22 cellular contexts compared by ENCODE assay signal in the genomic region with DNA sequence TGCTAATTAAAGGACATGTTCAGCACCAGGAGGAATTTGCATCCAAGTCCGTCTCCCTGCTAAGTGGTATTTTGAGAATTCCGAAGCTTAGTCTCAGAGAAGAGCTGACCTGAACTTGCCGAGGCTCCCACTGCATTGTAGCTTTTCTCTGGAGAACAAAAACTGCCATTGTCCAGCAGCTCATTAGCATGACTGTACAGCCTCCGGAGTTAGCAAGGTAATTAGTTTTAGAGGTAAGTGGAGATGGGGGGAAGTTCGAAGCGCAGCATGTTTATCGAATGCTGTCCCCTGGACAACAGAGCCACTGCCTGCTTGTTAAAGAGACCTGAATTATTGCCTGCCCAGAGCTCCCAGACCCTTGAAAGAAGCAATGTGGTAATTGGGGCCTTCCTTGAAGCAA.
A peak's percentile ranks its signal among the peaks of the same experiment; 100 is the strongest.
DNase-seq lines count a peak whose midpoint lies in the region; ATAC-seq and TF ChIP-seq lines count a peak whose summit lies in the region.
"Had no signal": no experiment of that assay in that cellular context is flagged by ENCODE, and none has a peak within 500 bp of the region (broad histone marks: within the 10 kb centered on the region; RNA-seq: fewer than 3 reads in every experiment).

No MANE protein-coding gene starts in this region.

- no peak for TF ChIP-seq POLR2A in upper lobe of left lung (IDR thresholded peaks at IDR 0.05)

- ATAC-seq in GM19395 (IDR thresholded peaks at IDR 0.05; ENCODE audit: unreplicated experiment) (no peak), GM21515 (IDR thresholded peaks at IDR 0.05; ENCODE audit: unreplicated experiment) (no peak), upper lobe of left lung (ENCODE audit: low FRiP score in 2 of 2) (no peak), omental fat pad (ENCODE audit: low FRiP score) (no peak)
- ATAC-seq: A549; gastroesophageal sphincter; HepG2; natural killer cell treated with Interleukin-12 subunit alpha and Interleukin-12 subunit beta and Interleukin-15 and Interleukin-18, amount 100 ng/mL, for 72 hours had no signal

- no peak for TF ChIP-seq EP300 in upper lobe of left lung (IDR thresholded peaks at IDR 0.05)

- 1 to 3% methylated on average over 7 of the region's 7 CpGs for WGBS in ectodermal cell, 2 experiments
- WGBS in mesodermal cell (ENCODE audit: insufficient coverage in 2 of 2), 2 experiments = 11 to 28% methylated on average over 6 to 7 of the region's 7 CpGs
- WGBS in upper lobe of left lung, 2 donors = 69 to 72% methylated on average over 7 of the region's 7 CpGs

- DNase-seq in Ammon's horn (ENCODE audit: low spot score) = peak; percentile 42
- peak; percentile 75 for DNase-seq in NCI-H2227 treated with DMSO at 0.1 percent for 48 hours (lab: John Stamatoyannopoulos, UW)
- DNase-seq in upper lobe of left lung = no peak
- no peak for DNase-seq in omental fat pad (ENCODE audit: low spot score)
- DNase-seq: activated B cell treated with CpG ODN at 0.5 μM for 24 hours; activated CD8-positive, alpha-beta memory T cell treated with anti-CD3 and anti-CD28 coated beads for 24 hours; activated naive CD8-positive, alpha-beta T cell treated with anti-CD3 and anti-CD28 coated beads for 36 hours; erythroblast; mesenchymal stem cell; NCI-H2029 treated with DMSO at 0.1 percent for 48 hours; NCI-H524 treated with DMSO at 0.1 percent for 48 hours; testis had no signal

- H3K27me3 ChIP-seq in ectodermal cell (ENCODE audit: control insufficient read depth, insufficient read depth, low read length, poor library complexity, severe bottlenecking) = peaks cover 6% of the 10 kb centered on the region
- no peaks in the 10 kb centered on the region for H3K27me3 ChIP-seq in upper lobe of left lung
- H3K27me3 ChIP-seq: BLaER1 treated with 17β-estradiol and CSF1 and Interleukin-3, amounts not matched to agents 10 nM and 100 nM; gastroesophageal sphincter; SJSA1; testis had no signal

- no peak overlapping the region for H3K4me3 ChIP-seq in ectodermal cell (ENCODE audit: insufficient read depth, low read depth, low read length)
- no peak overlapping the region for H3K4me3 ChIP-seq in mesodermal cell (ENCODE audit: extremely low read depth, insufficient read depth, low read length, poor library complexity, severe bottlenecking)
- no peak overlapping the region for H3K4me3 ChIP-seq in upper lobe of left lung
- H3K4me3 ChIP-seq: A549; BLaER1 treated with 17β-estradiol and CSF1 and Interleukin-3, amounts not matched to agents 10 nM and 100 nM; gastroesophageal sphincter; SJSA1; testis had no signal

- H3K9me3 ChIP-seq in ectodermal cell (ENCODE audit: control insufficient read depth, low read length) (no peaks in the 10 kb centered on the region), mesodermal cell (ENCODE audit: control insufficient read depth, low read length) (no peaks in the 10 kb centered on the region), upper lobe of left lung (no peaks in the 10 kb centered on the region)
- H3K9me3 ChIP-seq: A549, gastroesophageal sphincter, SJSA1, testis had no signal

- TF ChIP-seq CTCF in upper lobe of left lung (IDR thresholded peaks at IDR 0.05) = no peak
- TF ChIP-seq CTCF in omental fat pad (IDR thresholded peaks at IDR 0.05) = no peak

- H3K36me3 ChIP-seq in ectodermal cell (ENCODE audit: control insufficient read depth, insufficient read depth, low read length) (no peaks in the 10 kb centered on the region), mesodermal cell (ENCODE audit: control insufficient read depth, insufficient read depth, low read length) (no peaks in the 10 kb centered on the region), upper lobe of left lung (no peaks in the 10 kb centered on the region)
- H3K36me3 ChIP-seq: BLaER1 treated with 17β-estradiol and CSF1 and Interleukin-3, amounts not matched to agents 10 nM and 100 nM; gastroesophageal sphincter; SJSA1 had no signal

- H3K27ac ChIP-seq in ectodermal cell (ENCODE audit: insufficient read depth, low read depth, low read length, poor library complexity, severe bottlenecking) (peak overlapping the region; percentile 1), mesodermal cell (ENCODE audit: low read depth, low read length, severe bottlenecking) (peak overlapping the region; percentile 5), upper lobe of left lung (no peak overlapping the region)
- H3K27ac ChIP-seq: A549; BLaER1 treated with 17β-estradiol and CSF1 and Interleukin-3, amounts not matched to agents 10 nM and 100 nM; gastroesophageal sphincter; SJSA1; testis had no signal

- H3K4me1 ChIP-seq in ectodermal cell (ENCODE audit: control insufficient read depth, insufficient read depth, low read length) = peaks cover 11% of the 10 kb centered on the region
- H3K4me1 ChIP-seq in mesodermal cell (ENCODE audit: control insufficient read depth, insufficient read depth, low read length, poor library complexity, severe bottlenecking) = no peaks in the 10 kb centered on the region
- H3K4me1 ChIP-seq in upper lobe of left lung = no peaks in the 10 kb centered on the region
- H3K4me1 ChIP-seq: A549, gastroesophageal sphincter, SJSA1, testis had no signal

Comparison
In these comparisons a context has a peak if more than half of its experiments do, and no peak if none do; other contexts are left out.
1. DNase-seq: peak in Ammon's horn (single experiment) and NCI-H2227 treated with DMSO at 0.1 percent for 48 hours (single experiment); none in upper lobe of left lung (0 of 2) and omental fat pad (single experiment).
2. H3K27ac ChIP-seq: peak in ectodermal cell (single experiment) and mesodermal cell (single experiment); none in upper lobe of left lung (0 of 4).